In genomic region chr11:123272565-123272964, GRCh38 we compare ENCODE assay signal across 16 cellular contexts.
DNase-seq lines count a peak whose midpoint lies in the region; FAIRE-seq and TF ChIP-seq lines count a peak whose summit lies in the region.
"Had no signal": no experiment of that assay in that cellular context is flagged by ENCODE, and none has a peak within 500 bp of the region (broad histone marks: within the 10 kb centered on the region; RNA-seq: fewer than 3 reads in every experiment).

No MANE protein-coding gene starts in this region.

- H3K27me3 Mint-ChIP-seq in neural crest cell (ENCODE audit: low read depth) = no peaks in the 10 kb centered on the region

- DNase-seq in HPDE6-E6E7 (ENCODE audit: extremely low spot score) (peak; percentile 49), NCI-H226 (peak; percentile 46), bronchial epithelial cell (ENCODE audit: low read depth) (peak; percentile 92), neural crest cell (ENCODE audit: low read depth, low spot score) (no peak), amygdala (lab: John Stamatoyannopoulos, UW) (no peak), DMS79 treated with DMSO at 0.1 percent for 48 hours (lab: John Stamatoyannopoulos, UW) (no peak), NCI-H345 (lab: John Stamatoyannopoulos, UW) (no peak), GM19239 (ENCODE audit: insufficient read length, low spot score) (no peak)
- DNase-seq: HFFc6, NCI-H1092, NCI-H2081, NCI-H524, NCI-H82, T-helper 2 cell had no signal

- peak; percentile 88 for FAIRE-seq in bronchial epithelial cell (lab: Jason Lieb, UNC)
- no peak for FAIRE-seq in GM19239 (lab: Jason Lieb, UNC)
- FAIRE-seq: GM12891 had no signal

- no peak overlapping the region for H3K4me3 ChIP-seq in bronchial epithelial cell (ENCODE audit: low read depth, low read length)

- H3K27me3 ChIP-seq in bronchial epithelial cell (ENCODE audit: control insufficient read depth, insufficient read depth, low read length) = peaks cover 2% of the 10 kb centered on the region

- H3K4me1 Mint-ChIP-seq in neural crest cell = peaks cover 7% of the 10 kb centered on the region

- no peak overlapping the region for H3K4me3 Mint-ChIP-seq in neural crest cell
- H3K4me3 Mint-ChIP-seq: CD14-positive monocyte, HFFc6 had no signal

- no peaks in the 10 kb centered on the region for H3K36me3 ChIP-seq in bronchial epithelial cell (ENCODE audit: control insufficient read depth, insufficient read depth, low read length)

- H3K9me3 Mint-ChIP-seq in neural crest cell = no peaks in the 10 kb centered on the region
- H3K9me3 Mint-ChIP-seq: CD14-positive monocyte, HFFc6 had no signal

- TF ChIP-seq CTCF in bronchial epithelial cell (IDR thresholded peaks at IDR 0.05; ENCODE audit: insufficient read depth, low read length, severe bottlenecking) = no peak
- no peak for TF ChIP-seq CTCF in neural crest cell (conservative IDR thresholded peaks at IDR 0.05)

- H3K36me3 Mint-ChIP-seq in neural crest cell (ENCODE audit: low read depth) = no peaks in the 10 kb centered on the region
- H3K36me3 Mint-ChIP-seq: CD14-positive monocyte had no signal

- peak overlapping the region; percentile 16 for H3K27ac Mint-ChIP-seq in neural crest cell (ENCODE audit: unreplicated experiment)
- H3K27ac Mint-ChIP-seq: CD14-positive monocyte, HFFc6 had no signal

Comparison
In these comparisons a context has a peak if more than half of its experiments do, and no peak if none do; other contexts are left out.
1. DNase-seq: peak in HPDE6-E6E7 (single experiment), NCI-H226 (single experiment) and bronchial epithelial cell (single experiment); none in neural crest cell (single experiment), amygdala (0 of 56), DMS79 treated with DMSO at 0.1 percent for 48 hours (single experiment), NCI-H345 (single experiment) and GM19239 (single experiment).